In the genomic region with DNA sequence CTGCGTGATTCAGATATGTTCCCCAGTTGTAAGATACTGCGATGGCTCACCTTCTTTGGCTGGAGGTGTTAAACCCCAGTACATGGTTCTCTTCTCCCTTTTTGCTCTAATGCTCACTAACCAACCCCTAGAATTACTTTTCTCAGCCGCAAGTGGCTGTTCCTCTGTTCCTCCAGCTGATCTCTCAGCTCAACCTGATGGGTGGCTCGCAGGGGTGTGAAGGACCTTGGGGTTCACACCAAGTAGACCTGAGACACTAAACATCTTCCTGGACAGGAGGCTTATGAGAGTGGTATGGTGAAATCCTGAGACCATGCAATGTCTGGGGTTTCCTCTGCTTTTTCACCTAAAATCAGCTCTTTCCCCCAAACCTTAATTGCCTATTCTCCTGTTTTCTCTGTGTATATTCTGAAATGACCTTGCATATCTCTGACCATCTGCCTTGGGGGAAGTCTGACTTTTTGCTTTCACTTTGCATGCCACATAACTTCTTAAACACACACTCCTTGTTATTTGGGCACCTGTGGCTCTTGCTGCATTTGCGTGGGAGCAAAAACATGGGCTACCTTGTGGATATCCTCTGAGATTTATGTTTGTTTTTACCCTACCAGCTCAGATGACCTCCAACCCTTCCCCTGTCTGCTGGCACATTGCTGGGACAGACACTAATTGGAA, we compare ENCODE assay signal across 2 cellular contexts.
TF ChIP-seq lines count a peak whose summit lies in the region.

No MANE protein-coding gene starts in this region.

TF ChIP-seq in GM12891, 5 proteins besides CTCF, POLR2A, EP300 and RAD21:
- TF ChIP-seq TAF1 (IDR thresholded peaks at IDR 0.05; ENCODE audit: low read depth, low read length) = no peak
- TF ChIP-seq POLR2AphosphoS5 (IDR thresholded peaks at IDR 0.05; ENCODE audit: low read depth, low read length) = no peak
- TF ChIP-seq POU2F2 (IDR thresholded peaks at IDR 0.05; ENCODE audit: low read depth, low read length) = no peak
- no peak for TF ChIP-seq SPI1 (IDR thresholded peaks at IDR 0.05; ENCODE audit: low read depth, low read length)
- TF ChIP-seq PAX5 (IDR thresholded peaks at IDR 0.05; ENCODE audit: insufficient read depth, low read length, severe bottlenecking) = no peak

TF ChIP-seq in GM12878, 131 proteins besides CTCF, POLR2A, EP300 and RAD21:
- TF ChIP-seq, protein P1, sequence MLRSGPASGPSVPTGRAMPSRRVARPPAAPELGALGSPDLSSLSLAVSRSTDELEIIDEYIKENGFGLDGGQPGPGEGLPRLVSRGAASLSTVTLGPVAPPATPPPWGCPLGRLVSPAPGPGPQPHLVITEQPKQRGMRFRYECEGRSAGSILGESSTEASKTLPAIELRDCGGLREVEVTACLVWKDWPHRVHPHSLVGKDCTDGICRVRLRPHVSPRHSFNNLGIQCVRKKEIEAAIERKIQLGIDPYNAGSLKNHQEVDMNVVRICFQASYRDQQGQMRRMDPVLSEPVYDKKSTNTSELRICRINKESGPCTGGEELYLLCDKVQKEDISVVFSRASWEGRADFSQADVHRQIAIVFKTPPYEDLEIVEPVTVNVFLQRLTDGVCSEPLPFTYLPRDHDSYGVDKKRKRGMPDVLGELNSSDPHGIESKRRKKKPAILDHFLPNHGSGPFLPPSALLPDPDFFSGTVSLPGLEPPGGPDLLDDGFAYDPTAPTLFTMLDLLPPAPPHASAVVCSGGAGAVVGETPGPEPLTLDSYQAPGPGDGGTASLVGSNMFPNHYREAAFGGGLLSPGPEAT (IDR thresholded peaks at IDR 0.05; ENCODE audit: low read depth) = 0 out of 2 replicates have a peak, but pooled peaks have one; percentile 24
- TF ChIP-seq SRF (IDR thresholded peaks at IDR 0.05; ENCODE audit: low read depth in 2 of 2, low read length in 2 of 2) = no peak
- TF ChIP-seq CBX3 (IDR thresholded peaks at IDR 0.05; ENCODE audit: borderline replicate concordance, low read depth) = no peak
- no peak for TF ChIP-seq HDAC6 (IDR thresholded peaks at IDR 0.05; ENCODE audit: unreplicated experiment)
